In genomic region chr12:106360400-106360994, GRCh38 we compare ENCODE assay signal across 24 cellular contexts.
"Had no signal": no experiment of that assay in that cellular context is flagged by ENCODE, and none has a peak within 500 bp of the region (broad histone marks: within the 10 kb centered on the region; RNA-seq: fewer than 3 reads in every experiment).

No MANE protein-coding gene starts in this region.

- ATAC-seq: activated CD8-positive, alpha-beta memory T cell treated with anti-CD3 and anti-CD28 coated beads, Interleukin-2, amount 10 ng/mL, durations not matched to agents 7 days and 5 days; activated T-cell treated with anti-CD3 and anti-CD28 coated beads, Interleukin-2, amount 50 U/mL, for 4 hours; activated T-helper 17 cell treated with anti-CD3 and anti-CD28 coated beads, Interleukin-2, amount 50 U/mL, for 72 hours; T-cell had no signal

- H3K36me3 ChIP-seq: brain microvascular endothelial cell, cardiac muscle cell had no signal

- H3K27me3 ChIP-seq: brain microvascular endothelial cell, cardiac muscle cell had no signal

- DNase-seq: activated B cell treated with CpG ODN at 0.5 μM for 24 hours; activated CD4-positive, alpha-beta T cell treated with anti-CD3 and anti-CD28 coated beads for 1 hour; activated CD4-positive, alpha-beta T cell treated with anti-CD3 and anti-CD28 coated beads, Interleukin-2, amount 10 ng/mL, durations not matched to agents 24 days and 14 days; activated CD4-positive, alpha-beta T cell treated with anti-CD3 and anti-CD28 coated beads, Interleukin-2, amount 50 U/mL, for 48 hours; activated CD8-positive, alpha-beta memory T cell treated with anti-CD3 and anti-CD28 coated beads, Interleukin-2, amount 10 ng/mL, durations not matched to agents 7 days and 5 days; activated gamma-delta T cell; activated naive CD4-positive, alpha-beta T cell treated with anti-CD3 and anti-CD28 coated beads for 36 hours; activated T-cell treated with anti-CD3 and anti-CD28 coated beads, Interleukin-2, amount 50 U/mL, for 4 hours; amygdala; brain microvascular endothelial cell; NCI-H1105 treated with DMSO at 0.1 percent for 48 hours; NCI-H1436 treated with DMSO at 0.1 percent for 48 hours; NCI-H187; NCI-H2081; NCI-H2227 treated with DMSO at 0.1 percent for 48 hours; NCI-H526 treated with DMSO at 0.1 percent for 48 hours; NCI-H82; NK-92 treated with Interleukin-12 subunit alpha and Interleukin-12 subunit beta, amount 100 ng/mL, for 24 hours; SHP77 treated with DMSO at 0.1 percent for 48 hours; T-cell; T-helper 2 cell; T1000 had no signal

- H3K27ac ChIP-seq: brain microvascular endothelial cell, cardiac muscle cell had no signal

- H3K4me3 ChIP-seq: cardiac muscle cell had no signal
